In genomic region chr9:109381011-109381729, GRCh38 we compare ENCODE assay signal across 10 cellular contexts.
DNase-seq lines count a peak whose midpoint lies in the region; ATAC-seq and TF ChIP-seq lines count a peak whose summit lies in the region.
"Had no signal": no experiment of that assay in that cellular context is flagged by ENCODE, and none has a peak within 500 bp of the region (broad histone marks: within the 10 kb centered on the region; RNA-seq: fewer than 3 reads in every experiment).

No MANE protein-coding gene starts in this region.

- H3K79me1 ChIP-seq in neuronal stem cell (ENCODE audit: low read depth, low read length), result no peaks in the 10 kb centered on the region

- no peak overlapping the region for H4K8ac ChIP-seq in neuronal stem cell (ENCODE audit: low read depth, low read length)

- no peak overlapping the region for H4K91ac ChIP-seq in neuronal stem cell (ENCODE audit: low read depth, low read length, poor library complexity)

- no peak overlapping the region for H2AFZ ChIP-seq in neuronal stem cell (ENCODE audit: low read length)

- no peak overlapping the region for H2BK120ac ChIP-seq in neuronal stem cell (ENCODE audit: low read depth, low read length)

- H3K27ac ChIP-seq in neuronal stem cell (replicated peaks; ENCODE audit: low read length) (no peak overlapping the region), lower lobe of right lung (no peak overlapping the region)
- H3K27ac ChIP-seq: KMS-11 had no signal

- H3K9me3 ChIP-seq in neuronal stem cell (replicated peaks in 1 of 2; ENCODE audit: control insufficient read depth in 2 of 2, insufficient read depth in 1 of 2, low read depth in 1 of 2, low read length in 2 of 2) (peaks cover 4 to 9% of the 10 kb centered on the region in 2 donors), lower lobe of right lung (no peaks in the 10 kb centered on the region)

- H3K4me1 ChIP-seq in neuronal stem cell (ENCODE audit: control insufficient read depth in 2 of 2, insufficient read depth in 1 of 2, low read depth in 1 of 2, low read length in 2 of 2), result no peaks in the 10 kb centered on the region
- no peaks in the 10 kb centered on the region for H3K4me1 ChIP-seq in lower lobe of right lung

- peak overlapping the region; percentile 28 for H2BK5ac ChIP-seq in neuronal stem cell (ENCODE audit: low read length)

- ATAC-seq in GM18858 (IDR thresholded peaks at IDR 0.05; ENCODE audit: unreplicated experiment) (peak; percentile 61), GM21786 (IDR thresholded peaks at IDR 0.05; ENCODE audit: unreplicated experiment) (peak; percentile 57), HG03460 (IDR thresholded peaks at IDR 0.05; ENCODE audit: unreplicated experiment) (no peak), lower lobe of right lung (no peak)

- H3K36me3 ChIP-seq in neuronal stem cell (replicated peaks in 1 of 2; ENCODE audit: control insufficient read depth in 2 of 2, insufficient read depth in 2 of 2, low read length in 2 of 2) (no peaks in the 10 kb centered on the region), lower lobe of right lung (peaks cover 43% of the 10 kb centered on the region)

- H3K9ac ChIP-seq in neuronal stem cell (ENCODE audit: low read depth, low read length, poor library complexity), result no peak overlapping the region
- H3K9ac ChIP-seq: KMS-11 had no signal

- peak overlapping the region; percentile 6 for H3K23ac ChIP-seq in neuronal stem cell (ENCODE audit: low read depth, low read length, poor library complexity)

- intact Hi-C loops in lower lobe of right lung (cut with DNase I), result no loop called here

- H3K4me2 ChIP-seq in neuronal stem cell (ENCODE audit: insufficient read depth, low read length, poor library complexity, severe bottlenecking), result no peak overlapping the region
- H3K4me2 ChIP-seq: KMS-11 had no signal

- no peak overlapping the region for H3K18ac ChIP-seq in neuronal stem cell (ENCODE audit: low read length)

- H2AK5ac ChIP-seq in neuronal stem cell (ENCODE audit: low read depth, low read length), result peak overlapping the region; percentile 23

- no peak overlapping the region for H3K14ac ChIP-seq in neuronal stem cell (ENCODE audit: low read length)

- no CpG with 5 or more reads among the region's 13 CpGs for WGBS in neuronal stem cell (ENCODE audit: extremely low coverage in 2 of 2, insufficient read length in 2 of 2, insufficient replicate concordance in 1 of 2), 2 donors

- no peak overlapping the region for H3K4ac ChIP-seq in neuronal stem cell (ENCODE audit: low read length)

- DNase-seq in HPDE6-E6E7 (ENCODE audit: extremely low spot score) (peak; percentile 14), neuronal stem cell (ENCODE audit: low spot score) (no peak), CD1c-positive myeloid dendritic cell (ENCODE audit: extremely low spot score) (no peak), lower lobe of right lung (no peak)
- DNase-seq: activated T-cell treated with anti-CD3 and anti-CD28 coated beads, Interleukin-2, amount 50 U/mL, for 4 hours had no signal

- no peak overlapping the region for H2BK15ac ChIP-seq in neuronal stem cell (ENCODE audit: low read length)

- H3K27me3 ChIP-seq in neuronal stem cell (ENCODE audit: control insufficient read depth in 3 of 3, insufficient read depth in 3 of 3, low read depth in 1 of 3, low read length in 3 of 3), result no peaks in the 10 kb centered on the region
- H3K27me3 ChIP-seq in lower lobe of right lung (ENCODE audit: low read depth), result no peaks in the 10 kb centered on the region

- no peak for TF ChIP-seq CTCF in lower lobe of right lung (IDR thresholded peaks at IDR 0.05)

- H3K4me3 ChIP-seq in neuronal stem cell (ENCODE audit: low read length in 2 of 2) (no peak overlapping the region), lower lobe of right lung (no peak overlapping the region)
- H3K4me3 ChIP-seq: lung had no signal

- H2BK12ac ChIP-seq in neuronal stem cell (ENCODE audit: low read length), result no peak overlapping the region

Comparison
In these comparisons a context has a peak if more than half of its experiments do, and no peak if none do; other contexts are left out.
1. ATAC-seq: peak in GM18858 (single experiment) and GM21786 (single experiment); none in HG03460 (single experiment) and lower lobe of right lung (0 of 2).